In the genomic region with DNA sequence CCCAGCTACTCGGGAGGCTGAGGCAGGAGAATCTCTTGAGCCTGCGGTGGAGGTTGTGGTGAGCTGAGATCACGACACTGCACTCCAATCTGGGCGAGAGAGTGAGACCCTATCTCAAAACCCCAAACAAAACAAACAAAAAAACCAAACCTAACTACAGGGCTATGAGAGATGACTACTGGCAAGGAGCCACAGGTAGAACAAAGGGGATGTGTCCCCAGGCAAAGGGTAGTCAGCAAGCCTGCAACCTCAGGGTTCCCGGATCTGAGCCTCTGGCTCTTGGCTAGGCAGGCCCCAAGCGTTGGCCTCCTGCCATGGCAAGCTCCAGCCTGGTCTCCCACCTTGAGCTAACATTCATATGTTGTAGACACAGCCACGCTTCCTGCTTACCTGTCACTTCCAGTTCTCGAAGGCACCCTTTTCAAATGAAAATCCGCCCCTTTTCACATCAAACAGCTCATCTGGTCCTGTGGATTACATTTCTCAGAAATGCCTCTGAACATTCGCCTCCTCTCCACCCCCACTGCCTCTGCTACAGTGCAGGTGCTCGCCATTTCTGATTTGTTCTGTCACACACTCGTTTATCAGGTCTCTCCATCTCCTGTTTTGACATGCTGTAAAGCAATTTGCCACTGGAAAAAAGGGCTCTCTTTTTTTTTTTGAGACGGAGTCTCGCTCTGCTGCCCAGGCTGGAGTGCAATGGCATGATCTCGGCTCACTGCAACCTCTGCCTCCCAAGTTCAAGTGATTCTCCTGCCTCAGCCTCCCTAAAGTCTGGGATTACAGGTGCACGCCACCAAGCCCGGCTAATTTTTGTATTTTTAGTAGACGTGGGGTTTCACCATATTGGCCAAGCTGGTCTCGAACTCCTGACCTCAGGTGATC, we compare ENCODE assay signal across 8 cellular contexts. TPM values are rescaled to one million over a fixed set of nuclear protein-coding genes. Genes with fewer than 3 reads are reported as not detected.
DNase-seq lines count a peak whose midpoint lies in the region; ATAC-seq and TF ChIP-seq lines count a peak whose summit lies in the region.

No MANE protein-coding gene starts in this region.

- H3K4me2 ChIP-seq in GM23248 (ENCODE audit: unreplicated experiment) (no peak overlapping the region), neuronal stem cell (ENCODE audit: insufficient read depth, low read length, poor library complexity, severe bottlenecking) (no peak overlapping the region)

- TF ChIP-seq POLR2A in tibial nerve (IDR thresholded peaks at IDR 0.05) (no peak), GM18505 (IDR thresholded peaks at IDR 0.05; ENCODE audit: borderline replicate concordance, extremely low read depth, insufficient read depth, insufficient read length) (no peak)

- WGBS in GM23248 (ENCODE audit: low coverage in 1 of 2, low lambda C conversion rate in 2 of 2, missing lambda C conversion rate in 2 of 2), 2 experiments = 90 to 94% methylated on average over 18 to 19 of the region's 19 CpGs
- no CpG with 5 or more reads among the region's 19 CpGs for WGBS in neuronal stem cell (ENCODE audit: extremely low coverage in 2 of 2, insufficient read length in 2 of 2, insufficient replicate concordance in 1 of 2), 2 donors
- WGBS in tibial nerve, 2 donors = 85% methylated on average over 19 of the region's 19 CpGs

- no peaks in the 10 kb centered on the region for H3K79me2 ChIP-seq in GM23248 (ENCODE audit: insufficient read depth)

- in situ Hi-C loops in GM23248 (cut with MboI) = no loop called here

- no peak overlapping the region for H3K18ac ChIP-seq in neuronal stem cell (ENCODE audit: low read length)

- peak overlapping the region; percentile 52; the same call in 1 of the 2 replicates for H3K27ac ChIP-seq in GM23248
- H3K27ac ChIP-seq in neuronal stem cell (replicated peaks; ENCODE audit: low read length) = no peak overlapping the region
- no peak overlapping the region for H3K27ac ChIP-seq in tibial nerve

- no peak overlapping the region for H3K14ac ChIP-seq in neuronal stem cell (ENCODE audit: low read length)

- no peak overlapping the region for H2BK5ac ChIP-seq in neuronal stem cell (ENCODE audit: low read length)

- H3K9me3 Mint-ChIP-seq in activated naive CD4-positive, alpha-beta T cell treated with anti-CD3 and anti-CD28 coated beads, Interleukin-2, amount 50 U/mL, for 72 hours = peaks cover 4 to 10% of the 10 kb centered on the region in 2 donors

- H3K4me1 ChIP-seq in GM23248 (ENCODE audit: insufficient read depth) (peaks cover 33% of the 10 kb centered on the region), neuronal stem cell (ENCODE audit: control insufficient read depth in 2 of 2, insufficient read depth in 1 of 2, low read depth in 1 of 2, low read length in 2 of 2) (no peaks in the 10 kb centered on the region), tibial nerve (peaks cover 0 to 10% (median 0%) of the 10 kb centered on the region in 4 donors)

- H3K9ac ChIP-seq in GM23248 (no peak overlapping the region), neuronal stem cell (ENCODE audit: low read depth, low read length, poor library complexity) (no peak overlapping the region)

- H2BK15ac ChIP-seq in neuronal stem cell (ENCODE audit: low read length) = no peak overlapping the region

- H3K4me3 ChIP-seq in GM23248 = no peak overlapping the region
- H3K4me3 ChIP-seq in neuronal stem cell (ENCODE audit: low read length in 2 of 2) = no peak overlapping the region
- H3K4me3 ChIP-seq in tibial nerve = no peak overlapping the region

- H2AK5ac ChIP-seq in neuronal stem cell (ENCODE audit: low read depth, low read length) = no peak overlapping the region

- H3K79me1 ChIP-seq in neuronal stem cell (ENCODE audit: low read depth, low read length) = no peaks in the 10 kb centered on the region

- no peak overlapping the region for H3K4ac ChIP-seq in neuronal stem cell (ENCODE audit: low read length)

- peak; percentile 92 to 94 for ATAC-seq in activated naive CD4-positive, alpha-beta T cell treated with anti-CD3 and anti-CD28 coated beads, Interleukin-2, amount 50 U/mL, for 72 hours
- no peak for ATAC-seq in GM18505 (IDR thresholded peaks at IDR 0.05; ENCODE audit: unreplicated experiment)

- TF ChIP-seq CTCF in tibial nerve (IDR thresholded peaks at IDR 0.05) = no peak

- no peak for DNase-seq in GM23248
- peak; percentile 63 for DNase-seq in SHP77 treated with DMSO at 0.1 percent for 48 hours (lab: John Stamatoyannopoulos, UW)
- DNase-seq in activated naive CD4-positive, alpha-beta T cell treated with anti-CD3 and anti-CD28 coated beads, Interleukin-2, amount 50 U/mL, for 72 hours (ENCODE audit: low spot score in 2 of 2) = peak; percentile 79 to 82
- no peak for DNase-seq in neuronal stem cell (ENCODE audit: low spot score)
- DNase-seq in EL = no peak
- no peak for DNase-seq in tibial nerve (ENCODE audit: low spot score in 2 of 2)
- DNase-seq in GDM1 (lab: John Stamatoyannopoulos, UW) = no peak

- H3F3A ChIP-seq in GM23248 (ENCODE audit: insufficient read depth) = peaks cover 38% of the 10 kb centered on the region

- H2BK120ac ChIP-seq in neuronal stem cell (ENCODE audit: low read depth, low read length) = no peak overlapping the region

- H4K91ac ChIP-seq in neuronal stem cell (ENCODE audit: low read depth, low read length, poor library complexity) = no peak overlapping the region

- H3K9me2 ChIP-seq in GM23248 (ENCODE audit: insufficient read depth) = no peaks in the 10 kb centered on the region

- H3K27ac Mint-ChIP-seq in activated naive CD4-positive, alpha-beta T cell treated with anti-CD3 and anti-CD28 coated beads, Interleukin-2, amount 50 U/mL, for 72 hours = peak overlapping the region; percentile 77 to 94

- H3K36me3 Mint-ChIP-seq in activated naive CD4-positive, alpha-beta T cell treated with anti-CD3 and anti-CD28 coated beads, Interleukin-2, amount 50 U/mL, for 72 hours = peaks cover 11 to 40% of the 10 kb centered on the region in 2 donors

- H3K36me3 ChIP-seq in GM23248 (ENCODE audit: low read depth) (no peaks in the 10 kb centered on the region), neuronal stem cell (replicated peaks in 1 of 2; ENCODE audit: control insufficient read depth in 2 of 2, insufficient read depth in 2 of 2, low read length in 2 of 2) (peaks cover 0 to under 1% of the 10 kb centered on the region in 2 donors), tibial nerve (no peaks in the 10 kb centered on the region)

- peak overlapping the region; percentile 44 for H3K23ac ChIP-seq in neuronal stem cell (ENCODE audit: low read depth, low read length, poor library complexity)

- no peak overlapping the region for H2BK12ac ChIP-seq in neuronal stem cell (ENCODE audit: low read length)

- no peak overlapping the region for H2AFZ ChIP-seq in GM23248
- H2AFZ ChIP-seq in neuronal stem cell (ENCODE audit: low read length) = no peak overlapping the region

- no peaks in the 10 kb centered on the region for H4K20me1 ChIP-seq in GM23248 (ENCODE audit: insufficient read depth)

- H3K27me3 ChIP-seq in GM23248 (replicated peaks; ENCODE audit: insufficient read depth) (no peaks in the 10 kb centered on the region), neuronal stem cell (ENCODE audit: control insufficient read depth in 3 of 3, insufficient read depth in 3 of 3, low read depth in 1 of 3, low read length in 3 of 3) (no peaks in the 10 kb centered on the region), tibial nerve (no peaks in the 10 kb centered on the region)

- no peak overlapping the region for H4K8ac ChIP-seq in neuronal stem cell (ENCODE audit: low read depth, low read length)

- TF ChIP-seq EP300 in tibial nerve (IDR thresholded peaks at IDR 0.05) = no peak

- H3K9me3 ChIP-seq in GM23248 (ENCODE audit: low read depth) (no peaks in the 10 kb centered on the region), neuronal stem cell (replicated peaks in 1 of 2; ENCODE audit: control insufficient read depth in 2 of 2, insufficient read depth in 1 of 2, low read depth in 1 of 2, low read length in 2 of 2) (no peaks in the 10 kb centered on the region), tibial nerve (no peaks in the 10 kb centered on the region)

RNA-seq across cellular contexts. Expression of a gene that starts 13.1 kb away (rescaled TPM):
- total RNA-seq in GM23248 (2014; rRNA removed; shearing (Covaris generic)) = 343 and 410 TPM in 2 replicates
- polyA plus RNA-seq in GM23248 (2016; fragmentation: Nextera tagmentation; extraction: Ambion mirVana) = 361 and 377 TPM in 2 replicates
- total RNA-seq in activated naive CD4-positive, alpha-beta T cell treated with anti-CD3 and anti-CD28 coated beads, Interleukin-2, amount 50 U/mL, for 72 hours = 100 to 1,000 TPM; 520 to 570 TPM
- polyA plus RNA-seq in neuronal stem cell (2013, experiment 1 of 2) = 92.5 TPM
- 89.5 TPM for polyA plus RNA-seq in neuronal stem cell (2013, experiment 2 of 2)
- 100 to 1,000 TPM in 1 of 4 donors, 10 to 100 TPM in 3; 73.0 to 106 (median 89.7) TPM for total RNA-seq in tibial nerve

Comparison
In these comparisons a context has a peak if more than half of its experiments do, and no peak if none do; other contexts are left out.
1. DNase-seq: peak in SHP77 treated with DMSO at 0.1 percent for 48 hours (single experiment) and activated naive CD4-positive, alpha-beta T cell treated with anti-CD3 and anti-CD28 coated beads, Interleukin-2, amount 50 U/mL, for 72 hours (2 of 2); none in GM23248 (single experiment), neuronal stem cell (single experiment), EL (single experiment), tibial nerve (0 of 2) and GDM1 (single experiment).